Comparison of ENCODE assay signal across 19 cellular contexts in genomic region chr17:71033336-71033735, GRCh38.
A peak's percentile ranks its signal among the peaks of the same experiment; 100 is the strongest.
DNase-seq lines count a peak whose midpoint lies in the region; ATAC-seq and TF ChIP-seq lines count a peak whose summit lies in the region.
"Had no signal": no experiment of that assay in that cellular context is flagged by ENCODE, and none has a peak within 500 bp of the region (broad histone marks: within the 10 kb centered on the region; RNA-seq: fewer than 3 reads in every experiment).

No MANE protein-coding gene starts in this region.

- no peak for TF ChIP-seq CTCF in GM23338 (conservative IDR thresholded peaks at IDR 0.05; ENCODE audit: low read depth in 2 of 2)

- H2AK5ac ChIP-seq in mesendoderm (ENCODE audit: low read length): no peak overlapping the region

- H4K5ac ChIP-seq in mesendoderm (ENCODE audit: low read length): no peak overlapping the region

- H3K4me1 ChIP-seq in GM23338 (ENCODE audit: insufficient read depth) (peaks cover 12% of the 10 kb centered on the region), NT2/D1 (ENCODE audit: insufficient read depth, insufficient read length) (no peaks in the 10 kb centered on the region), mesendoderm (ENCODE audit: control insufficient read depth, low read depth, low read length) (peaks cover 4% of the 10 kb centered on the region)
- H3K4me1 ChIP-seq: left lung, sigmoid colon, SJCRH30, uterus had no signal

- H3K4me3 ChIP-seq in GM23338: peak overlapping the region; percentile 13
- no peak overlapping the region for H3K4me3 ChIP-seq in NT2/D1 (ENCODE audit: insufficient read length, low read depth)
- no peak overlapping the region for H3K4me3 ChIP-seq in mesendoderm (ENCODE audit: low read length)
- H3K4me3 ChIP-seq: left lung, sigmoid colon, SJCRH30, uterus had no signal

- H3K36me3 Mint-ChIP-seq in GM23338 (ENCODE audit: low read depth): no peaks in the 10 kb centered on the region; the same call in 2 of the 3 replicates
- no peaks in the 10 kb centered on the region for H3K36me3 Mint-ChIP-seq in stimulated activated effector memory CD8-positive, alpha-beta T cell treated with anti-CD3 and anti-CD28 coated beads, Interleukin-12 subunit alpha, Interleukin-12 subunit beta, amount 100 ng/mL, for 72 hours

- H3K9me3 Mint-ChIP-seq in GM23338: peaks cover 11% of the 10 kb centered on the region; the same call in 2 of the 3 replicates
- H3K9me3 Mint-ChIP-seq in stimulated activated effector memory CD8-positive, alpha-beta T cell treated with anti-CD3 and anti-CD28 coated beads, Interleukin-12 subunit alpha, Interleukin-12 subunit beta, amount 100 ng/mL, for 72 hours: peaks cover 6% of the 10 kb centered on the region

- no peak overlapping the region for H2BK5ac ChIP-seq in mesendoderm (ENCODE audit: low read length)

- H3K27me3 ChIP-seq in GM23338 (ENCODE audit: insufficient read depth) (peaks cover 84% of the 10 kb centered on the region), NT2/D1 (ENCODE audit: insufficient read depth, insufficient read length) (peaks cover 62% of the 10 kb centered on the region), mesendoderm (ENCODE audit: insufficient read depth, low read length, poor library complexity) (peaks cover 2% of the 10 kb centered on the region)
- H3K27me3 ChIP-seq: left lung, sigmoid colon, uterus had no signal

- peaks cover 16% of the 10 kb centered on the region; the same call in 2 of the 3 replicates for H3K4me1 Mint-ChIP-seq in GM23338
- no peaks in the 10 kb centered on the region for H3K4me1 Mint-ChIP-seq in stimulated activated effector memory CD8-positive, alpha-beta T cell treated with anti-CD3 and anti-CD28 coated beads, Interleukin-12 subunit alpha, Interleukin-12 subunit beta, amount 100 ng/mL, for 72 hours

- H3F3A ChIP-seq in GM23338 (replicated peaks; ENCODE audit: low read depth): no peaks in the 10 kb centered on the region

- peaks cover 28% of the 10 kb centered on the region for H3K27me3 Mint-ChIP-seq in GM23338 (ENCODE audit: insufficient read depth, low read depth, poor library complexity)

- no peak overlapping the region for H3K9ac ChIP-seq in NT2/D1 (ENCODE audit: insufficient read length, low read depth)
- no peak overlapping the region for H3K9ac ChIP-seq in mesendoderm (ENCODE audit: low read length)

- no peak overlapping the region for H3K18ac ChIP-seq in mesendoderm (ENCODE audit: low read length)

- H3K4me2 ChIP-seq in GM23338 (peak overlapping the region; percentile 43), mesendoderm (ENCODE audit: low read length) (no peak overlapping the region)

- H3K56ac ChIP-seq in mesendoderm (ENCODE audit: low read length): no peak overlapping the region

- no peak overlapping the region for H3K23ac ChIP-seq in mesendoderm (ENCODE audit: low read length)

- peak overlapping the region; percentile 48; the same call in 2 of the 3 replicates for H3K4me3 Mint-ChIP-seq in GM23338
- H3K4me3 Mint-ChIP-seq in stimulated activated effector memory CD8-positive, alpha-beta T cell treated with anti-CD3 and anti-CD28 coated beads, Interleukin-12 subunit alpha, Interleukin-12 subunit beta, amount 100 ng/mL, for 72 hours: no peak overlapping the region

- no peak overlapping the region for H2BK15ac ChIP-seq in mesendoderm (replicated peaks; ENCODE audit: low read depth)

- H3K4ac ChIP-seq in mesendoderm (ENCODE audit: low read depth, low read length): no peak overlapping the region

- H3K27ac ChIP-seq in GM23338 (ENCODE audit: low read depth) (no peak overlapping the region), mesendoderm (ENCODE audit: low read depth, low read length) (peak overlapping the region; percentile 30)
- H3K27ac ChIP-seq: left lung, sigmoid colon, SJCRH30, uterus had no signal

- peak; percentile 76 for ATAC-seq in GM23338
- ATAC-seq in stimulated activated effector memory CD8-positive, alpha-beta T cell treated with anti-CD3 and anti-CD28 coated beads, Interleukin-12 subunit alpha, Interleukin-12 subunit beta, amount 100 ng/mL, for 72 hours: no peak
- ATAC-seq: left lung, PC-3 had no signal

- H2AFZ ChIP-seq in GM23338: no peak overlapping the region

- H3K36me3 ChIP-seq in GM23338 (ENCODE audit: insufficient read depth) (no peaks in the 10 kb centered on the region), NT2/D1 (ENCODE audit: insufficient read depth, insufficient read length, low read length) (no peaks in the 10 kb centered on the region), mesendoderm (ENCODE audit: control insufficient read depth, insufficient read depth, low read length) (no peaks in the 10 kb centered on the region)
- H3K36me3 ChIP-seq: left lung, sigmoid colon, SJCRH30, uterus had no signal

- no peak overlapping the region for H4K8ac ChIP-seq in mesendoderm (ENCODE audit: low read depth, low read length)

- no peaks in the 10 kb centered on the region for H3K79me2 ChIP-seq in GM23338 (replicated peaks; ENCODE audit: insufficient read depth)
- no peaks in the 10 kb centered on the region for H3K79me2 ChIP-seq in mesendoderm (ENCODE audit: control insufficient read depth, insufficient read depth, low read length)

- H3K79me1 ChIP-seq in mesendoderm (ENCODE audit: low read length): no peaks in the 10 kb centered on the region

- H3K27ac Mint-ChIP-seq in GM23338: no peak overlapping the region
- no peak overlapping the region for H3K27ac Mint-ChIP-seq in stimulated activated effector memory CD8-positive, alpha-beta T cell treated with anti-CD3 and anti-CD28 coated beads, Interleukin-12 subunit alpha, Interleukin-12 subunit beta, amount 100 ng/mL, for 72 hours

- H3K9me2 ChIP-seq in GM23338 (ENCODE audit: insufficient read depth): no peaks in the 10 kb centered on the region

- no CpG with 5 or more reads among the region's 7 CpGs for WGBS in mesendoderm (ENCODE audit: extremely low coverage, insufficient coverage, low lambda C conversion rate)

- H3K9me3 ChIP-seq in NT2/D1 (ENCODE audit: insufficient read depth, low read length): peaks cover 25% of the 10 kb centered on the region; the same call in 1 of the 2 replicates
- H3K9me3 ChIP-seq: left lung, SJCRH30, uterus had no signal

- peak; percentile 67 for DNase-seq in GM23338 (ENCODE audit: low spot score)
- DNase-seq in NCI-H146 treated with DMSO at 0.1 percent for 48 hours (lab: John Stamatoyannopoulos, UW; ENCODE audit: unreplicated experiment): peak; percentile 99
- DNase-seq in NT2/D1 (ENCODE audit: low read depth, low spot score): peak; percentile 20
- DNase-seq in mesendoderm: peak; percentile 83
- DNase-seq in SKM-1 treated with dmso at 0.1 percent for 144 hours (lab: John Stamatoyannopoulos, UW; ENCODE audit: unreplicated experiment): no peak
- DNase-seq in stimulated activated effector memory CD8-positive, alpha-beta T cell treated with anti-CD3 and anti-CD28 coated beads, Interleukin-12 subunit alpha, Interleukin-12 subunit beta, amount 100 ng/mL, for 72 hours (ENCODE audit: low spot score in 2 of 2): no peak
- DNase-seq in epidermal melanocyte (ENCODE audit: insufficient read length, low spot score): no peak
- no peak for DNase-seq in 8988T
- DNase-seq: activated CD4-positive, alpha-beta T cell treated with anti-CD3 and anti-CD28 coated beads for 4 hours; activated CD8-positive, alpha-beta memory T cell treated with anti-CD3 and anti-CD28 coated beads, Interleukin-2, amount 50 U/mL, for 48 hours; EL; hippocampal formation; left lung; NCI-H446 treated with DMSO at 0.1 percent for 48 hours; PC-3; sigmoid colon; SJCRH30; stimulated activated CD4-positive, alpha-beta T cell treated with anti-CD3 and anti-CD28 coated beads, Interleukin-1b, Interleukin-23, amount 100 ng/mL, for 48 hours; uterus had no signal

- H4K20me1 ChIP-seq in GM23338 (replicated peaks; ENCODE audit: insufficient read depth): 0 out of 2 replicates have a peak, but pooled peaks cover 3% of the 10 kb centered on the region

- H2BK120ac ChIP-seq in mesendoderm (ENCODE audit: low read depth, low read length): no peak overlapping the region

TF ChIP-seq in GM23338, 12 proteins besides CTCF, POLR2A, EP300 and RAD21 (continues in another document):
- TF ChIP-seq EZH2phosphoT487 (IDR thresholded peaks at IDR 0.05; ENCODE audit: unreplicated experiment) (no peak), ETS1 (IDR thresholded peaks at IDR 0.05) (no peak), POLR2AphosphoS5 (IDR thresholded peaks at IDR 0.05; ENCODE audit: low read depth) (no peak), ZNF331 (CRISPR knock-in tag; IDR thresholded peaks at IDR 0.05; ENCODE audit: low read depth) (no peak), EZH2 (IDR thresholded peaks at IDR 0.05; ENCODE audit: low read depth, unreplicated experiment) (no peak)

Comparison
In these comparisons a context has a peak if more than half of its experiments do, and no peak if none do; other contexts are left out.
1. DNase-seq: peak in GM23338 (single experiment), NCI-H146 treated with DMSO at 0.1 percent for 48 hours (single experiment), NT2/D1 (single experiment) and mesendoderm (single experiment); none in SKM-1 treated with dmso at 0.1 percent for 144 hours (single experiment), stimulated activated effector memory CD8-positive, alpha-beta T cell treated with anti-CD3 and anti-CD28 coated beads, Interleukin-12 subunit alpha, Interleukin-12 subunit beta, amount 100 ng/mL, for 72 hours (0 of 2), epidermal melanocyte (single experiment) and 8988T (single experiment).